Comparison of ENCODE assay signal across 8 cellular contexts in genomic region chr6:79946242-79946641, GRCh38. TPM values are rescaled to one million over a fixed set of nuclear protein-coding genes. Genes with fewer than 3 reads are reported as not detected.
DNase-seq lines count a peak whose midpoint lies in the region; ATAC-seq and TF ChIP-seq lines count a peak whose summit lies in the region.

No MANE protein-coding gene starts in this region.

- peak overlapping the region; percentile 86 for H3K4me3 ChIP-seq in BE2C (ENCODE audit: low read depth, low read length)
- no peak overlapping the region for H3K4me3 ChIP-seq in NB4 (ENCODE audit: low read depth, low read length)
- peak overlapping the region; percentile 74; the same call in 1 of the 2 replicates for H3K4me3 ChIP-seq in iPS DF 6.9 (ENCODE audit: low read length)

- peak overlapping the region; percentile 93 for H3K4me3 Mint-ChIP-seq in activated T-helper 17 cell treated with anti-CD3 and anti-CD28 coated beads, Interleukin-2, amount 50 U/mL, for 72 hours
- H3K4me3 Mint-ChIP-seq in stimulated activated naive CD8-positive, alpha-beta T cell treated with anti-CD3 and anti-CD28 coated beads, Interleukin-15, amount 100 ng/mL, for 72 hours: peak overlapping the region; percentile 88 to 96

- no peaks in the 10 kb centered on the region for H3K27me3 Mint-ChIP-seq in activated T-helper 17 cell treated with anti-CD3 and anti-CD28 coated beads, Interleukin-2, amount 50 U/mL, for 72 hours
- H3K27me3 Mint-ChIP-seq in stimulated activated naive CD8-positive, alpha-beta T cell treated with anti-CD3 and anti-CD28 coated beads, Interleukin-15, amount 100 ng/mL, for 72 hours: peaks cover 7% of the 10 kb centered on the region

- H3K27me3 ChIP-seq in BE2C: no peaks in the 10 kb centered on the region
- no peaks in the 10 kb centered on the region for H3K27me3 ChIP-seq in iPS DF 6.9 (ENCODE audit: control insufficient read depth, insufficient read depth, low read length)

- H3K4me1 Mint-ChIP-seq in activated T-helper 17 cell treated with anti-CD3 and anti-CD28 coated beads, Interleukin-2, amount 50 U/mL, for 72 hours: peaks cover 36% of the 10 kb centered on the region
- H3K4me1 Mint-ChIP-seq in stimulated activated naive CD8-positive, alpha-beta T cell treated with anti-CD3 and anti-CD28 coated beads, Interleukin-15, amount 100 ng/mL, for 72 hours: peaks cover 31% of the 10 kb centered on the region

- TF ChIP-seq POLR2A in GM18505 (IDR thresholded peaks at IDR 0.05; ENCODE audit: borderline replicate concordance, extremely low read depth, insufficient read depth, insufficient read length) (no peak), NB4 (IDR thresholded peaks at IDR 0.05; ENCODE audit: extremely low read depth, insufficient read length) (no peak)

- no CpG with 5 or more reads among the region's 5 CpGs for WGBS in iPS DF 6.9 (ENCODE audit: insufficient coverage, insufficient read length)

- no peaks in the 10 kb centered on the region for H3K36me3 ChIP-seq in BE2C
- H3K36me3 ChIP-seq in iPS DF 6.9 (ENCODE audit: control insufficient read depth, insufficient read depth, low read length): no peaks in the 10 kb centered on the region

- TF ChIP-seq CTCF in BE2C (IDR thresholded peaks at IDR 0.05; ENCODE audit: low read depth, low read length): peak; percentile 68
- peak; percentile 42 for TF ChIP-seq CTCF in NB4 (IDR thresholded peaks at IDR 0.05; ENCODE audit: low read depth, low read length)

- ATAC-seq in GM18505 (IDR thresholded peaks at IDR 0.05; ENCODE audit: unreplicated experiment): peak; percentile 39
- ATAC-seq in activated T-helper 17 cell treated with anti-CD3 and anti-CD28 coated beads, Interleukin-2, amount 50 U/mL, for 72 hours (replicated peaks): no peak
- peak; percentile 69 for ATAC-seq in stimulated activated naive CD8-positive, alpha-beta T cell treated with anti-CD3 and anti-CD28 coated beads, Interleukin-15, amount 100 ng/mL, for 72 hours

- H3K9me3 ChIP-seq in BE2C (no peaks in the 10 kb centered on the region), iPS DF 6.9 (ENCODE audit: control insufficient read depth, insufficient read depth, low read length) (no peaks in the 10 kb centered on the region)

- peak overlapping the region; percentile 88 for H3K27ac Mint-ChIP-seq in activated T-helper 17 cell treated with anti-CD3 and anti-CD28 coated beads, Interleukin-2, amount 50 U/mL, for 72 hours
- peak overlapping the region; percentile 77 to 92 for H3K27ac Mint-ChIP-seq in stimulated activated naive CD8-positive, alpha-beta T cell treated with anti-CD3 and anti-CD28 coated beads, Interleukin-15, amount 100 ng/mL, for 72 hours

- peak; percentile 46 for DNase-seq in BE2C
- DNase-seq in NB4 (ENCODE audit: low read depth): peak; percentile 41
- DNase-seq in iPS DF 6.9 (ENCODE audit: low read depth, low spot score): no peak
- DNase-seq in stimulated activated naive CD8-positive, alpha-beta T cell treated with anti-CD3 and anti-CD28 coated beads, Interleukin-15, amount 100 ng/mL, for 72 hours: peak; percentile 14 to 23
- DNase-seq in stimulated activated CD8-positive, alpha-beta memory T cell treated with anti-CD3 and anti-CD28 coated beads, Interleukin-4, amount 100 ng/mL, for 48 hours: no peak
- no peak for DNase-seq in NCI-H128 (lab: John Stamatoyannopoulos, UW; ENCODE audit: unreplicated experiment)

- H3K9me3 Mint-ChIP-seq in activated T-helper 17 cell treated with anti-CD3 and anti-CD28 coated beads, Interleukin-2, amount 50 U/mL, for 72 hours: no peaks in the 10 kb centered on the region
- H3K9me3 Mint-ChIP-seq in stimulated activated naive CD8-positive, alpha-beta T cell treated with anti-CD3 and anti-CD28 coated beads, Interleukin-15, amount 100 ng/mL, for 72 hours: no peaks in the 10 kb centered on the region

- no peak overlapping the region for H3K27ac ChIP-seq in iPS DF 6.9 (ENCODE audit: low read length)

- H3K4me1 ChIP-seq in BE2C (no peaks in the 10 kb centered on the region), iPS DF 6.9 (ENCODE audit: control insufficient read depth, insufficient read depth, low read length) (peaks cover 6% of the 10 kb centered on the region; the same call in 1 of the 2 replicates)

- H3K36me3 Mint-ChIP-seq in activated T-helper 17 cell treated with anti-CD3 and anti-CD28 coated beads, Interleukin-2, amount 50 U/mL, for 72 hours (ENCODE audit: low read depth): no peaks in the 10 kb centered on the region

RNA-seq across cellular contexts. Expression of gene ELOVL4, which starts 1.1 kb away (rescaled TPM):
- polyA plus RNA-seq in BE2C (2012; ENCODE audit: insufficient read depth, insufficient read length, low read depth): 8.3 TPM
- total RNA-seq in activated T-helper 17 cell treated with anti-CD3 and anti-CD28 coated beads, Interleukin-2, amount 50 U/mL, for 72 hours: 1 to 10 TPM; 3.2 to 3.4 TPM

RNA-seq across cellular contexts. Expression of gene TTK, which starts 58.2 kb away (rescaled TPM):
- polyA plus RNA-seq in BE2C (2012; ENCODE audit: insufficient read depth, insufficient read length, low read depth): 2.8 TPM
- total RNA-seq in activated T-helper 17 cell treated with anti-CD3 and anti-CD28 coated beads, Interleukin-2, amount 50 U/mL, for 72 hours: 10 to 100 TPM; 33.3 to 38.1 TPM

Comparison
In these comparisons a context has a peak if more than half of its experiments do, and no peak if none do; other contexts are left out.
1. DNase-seq: peak in BE2C (single experiment), NB4 (single experiment) and stimulated activated naive CD8-positive, alpha-beta T cell treated with anti-CD3 and anti-CD28 coated beads, Interleukin-15, amount 100 ng/mL, for 72 hours (2 of 2); none in iPS DF 6.9 (single experiment), stimulated activated CD8-positive, alpha-beta memory T cell treated with anti-CD3 and anti-CD28 coated beads, Interleukin-4, amount 100 ng/mL, for 48 hours (single experiment) and NCI-H128 (single experiment).